ENCODE assay signal across 1 cellular context in genomic region chr5:14683906-14684455, GRCh38.
TF ChIP-seq lines count a peak whose summit lies in the region.

No MANE protein-coding gene starts in this region.

TF ChIP-seq in H1, 55 proteins besides CTCF, POLR2A, EP300 and RAD21 (continued from another document):
- TF ChIP-seq HDAC6 (IDR thresholded peaks at IDR 0.05; ENCODE audit: low read depth, low read length) (no peak), ASH2L (IDR thresholded peaks at IDR 0.05; ENCODE audit: low read length) (no peak), TEAD4 (IDR thresholded peaks at IDR 0.05; ENCODE audit: low read depth, low read length) (no peak), KDM4A (IDR thresholded peaks at IDR 0.05; ENCODE audit: low read depth, low read length, severe bottlenecking) (no peak)
TF ChIP-seq in H1: peak in this region for 0.
